In genomic region chr10:50653142-50653541, GRCh38 we compare ENCODE assay signal across 8 cellular contexts. TPM values are rescaled to one million over a fixed set of nuclear protein-coding genes. Genes with fewer than 3 reads are reported as not detected.
DNase-seq lines count a peak whose midpoint lies in the region; ATAC-seq, FAIRE-seq and TF ChIP-seq lines count a peak whose summit lies in the region.

No MANE protein-coding gene starts in this region.

- no peaks in the 10 kb centered on the region for H3K27me3 ChIP-seq in lung (ENCODE audit: control insufficient read depth, insufficient read depth)

- WGBS in lung, 2 donors: 0 to 3% methylated on average over 3 of the region's 3 CpGs

- H3K36me3 Mint-ChIP-seq in chondrocyte (ENCODE audit: low read depth): no peaks in the 10 kb centered on the region
- no peaks in the 10 kb centered on the region for H3K36me3 Mint-ChIP-seq in activated T-helper 1 cell treated with anti-CD3 and anti-CD28 coated beads, Interleukin-12 subunit alpha, Interleukin-12 subunit beta, Interleukin-2, Interleukin-4 antibody, amounts not matched to agents 30 ng/mL and 10 ng/mL and 1 ng/mL, durations not matched to agents 14 hours and 24 hours and 36 hours (ENCODE audit: low read depth)

- H3K4me1 ChIP-seq in lung (ENCODE audit: control insufficient read depth in 2 of 2, insufficient read depth in 2 of 2, low read length in 2 of 2): no peaks in the 10 kb centered on the region

- TF ChIP-seq CTCF in AG10803 (conservative IDR thresholded peaks at IDR 0.05; ENCODE audit: low read length) (peak; percentile 79), NB4 (IDR thresholded peaks at IDR 0.05; ENCODE audit: low read depth, low read length) (peak; percentile 26), chondrocyte (IDR thresholded peaks at IDR 0.05) (peak; percentile 80), lung (IDR thresholded peaks at IDR 0.05; ENCODE audit: control extremely low read depth, extremely low read depth) (peak; percentile 43)

- no peaks in the 10 kb centered on the region for H3K9me3 Mint-ChIP-seq in chondrocyte (ENCODE audit: low read depth)
- H3K9me3 Mint-ChIP-seq in activated T-helper 1 cell treated with anti-CD3 and anti-CD28 coated beads, Interleukin-12 subunit alpha, Interleukin-12 subunit beta, Interleukin-2, Interleukin-4 antibody, amounts not matched to agents 30 ng/mL and 10 ng/mL and 1 ng/mL, durations not matched to agents 14 hours and 24 hours and 36 hours: no peaks in the 10 kb centered on the region

- H3K4me1 Mint-ChIP-seq in chondrocyte (ENCODE audit: low read depth): no peaks in the 10 kb centered on the region
- H3K4me1 Mint-ChIP-seq in activated T-helper 1 cell treated with anti-CD3 and anti-CD28 coated beads, Interleukin-12 subunit alpha, Interleukin-12 subunit beta, Interleukin-2, Interleukin-4 antibody, amounts not matched to agents 30 ng/mL and 10 ng/mL and 1 ng/mL, durations not matched to agents 14 hours and 24 hours and 36 hours (ENCODE audit: low read depth): peaks cover 22% of the 10 kb centered on the region

- no peak for ATAC-seq in lung (ENCODE audit: insufficient read depth, low FRiP score)
- ATAC-seq in HG02981 (IDR thresholded peaks at IDR 0.05; ENCODE audit: unreplicated experiment): no peak

- TF ChIP-seq POLR2A in NB4 (IDR thresholded peaks at IDR 0.05; ENCODE audit: extremely low read depth, insufficient read length): no peak

- peak; percentile 35 for DNase-seq in AG10803 (ENCODE audit: low read depth)
- no peak for DNase-seq in GM18507 (ENCODE audit: extremely low spot score, insufficient read length, low read depth)
- peak; percentile 18 for DNase-seq in NB4 (ENCODE audit: low read depth)
- DNase-seq in chondrocyte (ENCODE audit: low spot score): no peak
- no peak for DNase-seq in lung (ENCODE audit: low spot score)
- DNase-seq in activated T-helper 1 cell treated with anti-CD3 and anti-CD28 coated beads, Interleukin-12 subunit alpha, Interleukin-12 subunit beta, Interleukin-2, Interleukin-4 antibody, amounts not matched to agents 30 ng/mL and 10 ng/mL and 1 ng/mL, durations not matched to agents 14 hours and 24 hours and 36 hours (ENCODE audit: low spot score): no peak
- DNase-seq in ureter (ENCODE audit: low spot score): no peak

- no peaks in the 10 kb centered on the region for H3K9me3 ChIP-seq in lung (ENCODE audit: control insufficient read depth in 2 of 2, insufficient read depth in 1 of 2, low read length in 1 of 2)

- peaks cover 10% of the 10 kb centered on the region for H3K27me3 Mint-ChIP-seq in chondrocyte (ENCODE audit: low read depth)
- peaks cover 8% of the 10 kb centered on the region for H3K27me3 Mint-ChIP-seq in activated T-helper 1 cell treated with anti-CD3 and anti-CD28 coated beads, Interleukin-12 subunit alpha, Interleukin-12 subunit beta, Interleukin-2, Interleukin-4 antibody, amounts not matched to agents 30 ng/mL and 10 ng/mL and 1 ng/mL, durations not matched to agents 14 hours and 24 hours and 36 hours (ENCODE audit: insufficient read depth)

- intact Hi-C loops in activated T-helper 1 cell treated with anti-CD3 and anti-CD28 coated beads, Interleukin-12 subunit alpha, Interleukin-12 subunit beta, Interleukin-2, Interleukin-4 antibody, amounts not matched to agents 30 ng/mL and 10 ng/mL and 1 ng/mL, durations not matched to agents 14 hours and 24 hours and 36 hours (cut with micrococcal nuclease): loop anchor here (2.0 kb wide), 2 partner anchors 28 to 90 kb away; no protein-coding TSS in a partner anchor

- H3K36me3 ChIP-seq in lung (ENCODE audit: control insufficient read depth in 2 of 2, insufficient read depth in 2 of 2, low read length in 2 of 2): no peaks in the 10 kb centered on the region

- no peak overlapping the region for H3K27ac Mint-ChIP-seq in chondrocyte (ENCODE audit: unreplicated experiment)
- H3K27ac Mint-ChIP-seq in activated T-helper 1 cell treated with anti-CD3 and anti-CD28 coated beads, Interleukin-12 subunit alpha, Interleukin-12 subunit beta, Interleukin-2, Interleukin-4 antibody, amounts not matched to agents 30 ng/mL and 10 ng/mL and 1 ng/mL, durations not matched to agents 14 hours and 24 hours and 36 hours: no peak overlapping the region

- FAIRE-seq in GM18507 (lab: Jason Lieb, UNC): peak; percentile 92

- H3K4me3 Mint-ChIP-seq in chondrocyte (ENCODE audit: unreplicated experiment): no peak overlapping the region
- H3K4me3 Mint-ChIP-seq in activated T-helper 1 cell treated with anti-CD3 and anti-CD28 coated beads, Interleukin-12 subunit alpha, Interleukin-12 subunit beta, Interleukin-2, Interleukin-4 antibody, amounts not matched to agents 30 ng/mL and 10 ng/mL and 1 ng/mL, durations not matched to agents 14 hours and 24 hours and 36 hours: no peak overlapping the region

- H3K4me3 ChIP-seq in AG10803 (ENCODE audit: low read length) (no peak overlapping the region), NB4 (ENCODE audit: low read depth, low read length) (no peak overlapping the region), lung (no peak overlapping the region)

- H3K27ac ChIP-seq in lung (ENCODE audit: low read depth in 1 of 2, low read length in 1 of 2): no peak overlapping the region

RNA-seq across cellular contexts. Expression of gene SGMS1, which starts 29.4 kb away (rescaled TPM):
- total RNA-seq in chondrocyte (22.6 to 27.1 TPM (median 24.9 TPM) in 3 replicates), lung (100 to 1,000 TPM in 1 of 2 donors, 10 to 100 TPM in 1; 60.9 to 142 TPM), ureter (78.8 TPM)
- polyA plus RNA-seq in lung: 10 to 100 TPM; 15.8 to 21.6 TPM
- 18.2 and 18.6 TPM in 2 replicates for total RNA-seq in activated T-helper 1 cell treated with anti-CD3 and anti-CD28 coated beads, Interleukin-12 subunit alpha, Interleukin-12 subunit beta, Interleukin-2, Interleukin-4 antibody, amounts not matched to agents 30 ng/mL and 10 ng/mL and 1 ng/mL, durations not matched to agents 14 hours and 24 hours and 36 hours

Comparison
In these comparisons a context has a peak if more than half of its experiments do, and no peak if none do; other contexts are left out.
1. DNase-seq: peak in AG10803 (single experiment) and NB4 (single experiment); none in GM18507 (single experiment), chondrocyte (single experiment), lung (single experiment), activated T-helper 1 cell treated with anti-CD3 and anti-CD28 coated beads, Interleukin-12 subunit alpha, Interleukin-12 subunit beta, Interleukin-2, Interleukin-4 antibody, amounts not matched to agents 30 ng/mL and 10 ng/mL and 1 ng/mL, durations not matched to agents 14 hours and 24 hours and 36 hours (single experiment) and ureter (single experiment).
2. CTCF ChIP-seq: peak in every context shown above with its lines; median percentile 80 in chondrocyte; 79 in AG10803; 43 in lung; 26 in NB4.